1 cellular context compared by ENCODE assay signal in the genomic region with DNA sequence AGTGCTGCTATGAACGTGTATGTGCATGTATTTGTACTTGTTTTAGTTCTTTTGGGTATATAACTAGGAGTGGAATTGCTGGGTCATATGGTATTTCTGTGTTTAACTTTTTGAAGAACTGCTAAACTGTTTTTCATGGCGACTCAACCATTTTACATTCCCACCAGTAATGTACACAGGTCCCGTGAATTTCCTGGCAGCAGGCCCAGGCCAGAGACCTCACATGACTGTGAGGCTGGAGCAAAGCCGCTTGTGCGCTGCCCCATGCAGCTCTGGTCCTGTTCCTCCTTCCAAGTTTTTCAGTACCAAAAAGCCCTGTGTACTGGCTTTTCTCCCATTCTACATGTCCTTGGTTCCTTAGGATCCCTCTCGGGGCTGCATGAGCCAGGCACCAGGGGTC.
A peak's percentile ranks its signal among the peaks of the same experiment; 100 is the strongest.
TF ChIP-seq lines count a peak whose summit lies in the region.

No MANE protein-coding gene starts in this region.

TF ChIP-seq in HepG2, 621 proteins besides CTCF, POLR2A, EP300 and RAD21 (continued from another document and continues in another):
- TF ChIP-seq, protein P1, sequence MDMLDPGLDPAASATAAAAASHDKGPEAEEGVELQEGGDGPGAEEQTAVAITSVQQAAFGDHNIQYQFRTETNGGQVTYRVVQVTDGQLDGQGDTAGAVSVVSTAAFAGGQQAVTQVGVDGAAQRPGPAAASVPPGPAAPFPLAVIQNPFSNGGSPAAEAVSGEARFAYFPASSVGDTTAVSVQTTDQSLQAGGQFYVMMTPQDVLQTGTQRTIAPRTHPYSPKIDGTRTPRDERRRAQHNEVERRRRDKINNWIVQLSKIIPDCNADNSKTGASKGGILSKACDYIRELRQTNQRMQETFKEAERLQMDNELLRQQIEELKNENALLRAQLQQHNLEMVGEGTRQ (IDR thresholded peaks at IDR 0.05; ENCODE audit: low read depth, low read length), result 0 out of 2 replicates have a peak, but pooled peaks have one; percentile 11
- TF ChIP-seq, protein P1 (CRISPR knock-in tag; IDR thresholded peaks at IDR 0.05; ENCODE audit: borderline replicate concordance), result no peak
- TF ChIP-seq ZBTB42 (CRISPR knock-in tag; IDR thresholded peaks at IDR 0.05) (no peak), EZH2 (conservative IDR thresholded peaks at IDR 0.05; ENCODE audit: low read depth, low read length) (no peak), ZNF652 (CRISPR knock-in tag; IDR thresholded peaks at IDR 0.05; ENCODE audit: borderline replicate concordance, low read depth) (no peak), ZNF331 (CRISPR knock-in tag; IDR thresholded peaks at IDR 0.05) (peak; percentile 50; the same call in 1 of the 2 replicates), ZNF510 (CRISPR knock-in tag; IDR thresholded peaks at IDR 0.05; ENCODE audit: low read depth) (no peak), RBM39 (IDR thresholded peaks at IDR 0.05; ENCODE audit: low read depth, low read length, poor library complexity, severe bottlenecking) (no peak), TRIM24 (CRISPR knock-in tag; IDR thresholded peaks at IDR 0.05) (no peak), KAT8 (CRISPR knock-in tag; IDR thresholded peaks at IDR 0.05) (peak; percentile 15; the same call in 1 of the 2 replicates), ZNF605 (CRISPR knock-in tag; IDR thresholded peaks at IDR 0.05) (no peak), NAIF1 (CRISPR knock-in tag; IDR thresholded peaks at IDR 0.05; ENCODE audit: borderline replicate concordance) (no peak), NFKB2 (CRISPR knock-in tag; IDR thresholded peaks at IDR 0.05; ENCODE audit: borderline replicate concordance) (no peak), TEAD3 (CRISPR knock-in tag; optimal IDR thresholded peaks at IDR 0.05; ENCODE audit: borderline replicate concordance) (peak; percentile 57), GATAD2A (CRISPR knock-in tag; IDR thresholded peaks at IDR 0.05) (peak; percentile 26; the same call in 1 of the 2 replicates), NR2F6 (IDR thresholded peaks at IDR 0.05) (no peak), NR2F6 (CRISPR knock-in tag; IDR thresholded peaks at IDR 0.05) (peak; percentile 19; the same call in 1 of the 2 replicates), YY1 (IDR thresholded peaks at IDR 0.05; ENCODE audit: insufficient read depth, insufficient replicate concordance, low read depth, low read length) (peak; percentile 18), NPAS2 (CRISPR knock-in tag; IDR thresholded peaks at IDR 0.05; ENCODE audit: borderline replicate concordance) (no peak), AGO2 (optimal IDR thresholded peaks at IDR 0.05; ENCODE audit: low read depth, low read length) (no peak), MED13 (CRISPR knock-in tag; IDR thresholded peaks at IDR 0.05) (no peak), ZNF143 (CRISPR knock-in tag; IDR thresholded peaks at IDR 0.05) (no peak), TP53 (CRISPR knock-in tag; conservative IDR thresholded peaks at IDR 0.05) (no peak), RBM22 (optimal IDR thresholded peaks at IDR 0.05; ENCODE audit: low read length) (no peak), SMAD1 (CRISPR knock-in tag; IDR thresholded peaks at IDR 0.05; ENCODE audit: borderline replicate concordance, low read depth) (no peak), NFIC (IDR thresholded peaks at IDR 0.05; ENCODE audit: low read length) (0 out of 2 replicates have a peak, but pooled peaks have one; percentile 24), ZNF34 (CRISPR knock-in tag; IDR thresholded peaks at IDR 0.05; ENCODE audit: borderline replicate concordance) (no peak), ZNF205 (CRISPR knock-in tag; IDR thresholded peaks at IDR 0.05) (no peak), SIX4 (CRISPR knock-in tag; IDR thresholded peaks at IDR 0.05) (no peak), ZNF619 (CRISPR knock-in tag; IDR thresholded peaks at IDR 0.05) (no peak)
- TF ChIP-seq, protein P2, sequence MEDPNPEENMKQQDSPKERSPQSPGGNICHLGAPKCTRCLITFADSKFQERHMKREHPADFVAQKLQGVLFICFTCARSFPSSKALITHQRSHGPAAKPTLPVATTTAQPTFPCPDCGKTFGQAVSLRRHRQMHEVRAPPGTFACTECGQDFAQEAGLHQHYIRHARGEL (CRISPR knock-in tag; IDR thresholded peaks at IDR 0.05), result no peak
- TF ChIP-seq, protein P3, sequence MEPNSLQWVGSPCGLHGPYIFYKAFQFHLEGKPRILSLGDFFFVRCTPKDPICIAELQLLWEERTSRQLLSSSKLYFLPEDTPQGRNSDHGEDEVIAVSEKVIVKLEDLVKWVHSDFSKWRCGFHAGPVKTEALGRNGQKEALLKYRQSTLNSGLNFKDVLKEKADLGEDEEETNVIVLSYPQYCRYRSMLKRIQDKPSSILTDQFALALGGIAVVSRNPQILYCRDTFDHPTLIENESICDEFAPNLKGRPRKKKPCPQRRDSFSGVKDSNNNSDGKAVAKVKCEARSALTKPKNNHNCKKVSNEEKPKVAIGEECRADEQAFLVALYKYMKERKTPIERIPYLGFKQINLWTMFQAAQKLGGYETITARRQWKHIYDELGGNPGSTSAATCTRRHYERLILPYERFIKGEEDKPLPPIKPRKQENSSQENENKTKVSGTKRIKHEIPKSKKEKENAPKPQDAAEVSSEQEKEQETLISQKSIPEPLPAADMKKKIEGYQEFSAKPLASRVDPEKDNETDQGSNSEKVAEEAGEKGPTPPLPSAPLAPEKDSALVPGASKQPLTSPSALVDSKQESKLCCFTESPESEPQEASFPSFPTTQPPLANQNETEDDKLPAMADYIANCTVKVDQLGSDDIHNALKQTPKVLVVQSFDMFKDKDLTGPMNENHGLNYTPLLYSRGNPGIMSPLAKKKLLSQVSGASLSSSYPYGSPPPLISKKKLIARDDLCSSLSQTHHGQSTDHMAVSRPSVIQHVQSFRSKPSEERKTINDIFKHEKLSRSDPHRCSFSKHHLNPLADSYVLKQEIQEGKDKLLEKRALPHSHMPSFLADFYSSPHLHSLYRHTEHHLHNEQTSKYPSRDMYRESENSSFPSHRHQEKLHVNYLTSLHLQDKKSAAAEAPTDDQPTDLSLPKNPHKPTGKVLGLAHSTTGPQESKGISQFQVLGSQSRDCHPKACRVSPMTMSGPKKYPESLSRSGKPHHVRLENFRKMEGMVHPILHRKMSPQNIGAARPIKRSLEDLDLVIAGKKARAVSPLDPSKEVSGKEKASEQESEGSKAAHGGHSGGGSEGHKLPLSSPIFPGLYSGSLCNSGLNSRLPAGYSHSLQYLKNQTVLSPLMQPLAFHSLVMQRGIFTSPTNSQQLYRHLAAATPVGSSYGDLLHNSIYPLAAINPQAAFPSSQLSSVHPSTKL (CRISPR knock-in tag; IDR thresholded peaks at IDR 0.05), result peak; percentile 37; the same call in 1 of the 2 replicates
- TF ChIP-seq, protein P4, sequence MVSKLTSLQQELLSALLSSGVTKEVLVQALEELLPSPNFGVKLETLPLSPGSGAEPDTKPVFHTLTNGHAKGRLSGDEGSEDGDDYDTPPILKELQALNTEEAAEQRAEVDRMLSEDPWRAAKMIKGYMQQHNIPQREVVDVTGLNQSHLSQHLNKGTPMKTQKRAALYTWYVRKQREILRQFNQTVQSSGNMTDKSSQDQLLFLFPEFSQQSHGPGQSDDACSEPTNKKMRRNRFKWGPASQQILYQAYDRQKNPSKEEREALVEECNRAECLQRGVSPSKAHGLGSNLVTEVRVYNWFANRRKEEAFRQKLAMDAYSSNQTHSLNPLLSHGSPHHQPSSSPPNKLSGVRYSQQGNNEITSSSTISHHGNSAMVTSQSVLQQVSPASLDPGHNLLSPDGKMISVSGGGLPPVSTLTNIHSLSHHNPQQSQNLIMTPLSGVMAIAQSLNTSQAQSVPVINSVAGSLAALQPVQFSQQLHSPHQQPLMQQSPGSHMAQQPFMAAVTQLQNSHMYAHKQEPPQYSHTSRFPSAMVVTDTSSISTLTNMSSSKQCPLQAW (CRISPR knock-in tag; IDR thresholded peaks at IDR 0.05), result no peak
- TF ChIP-seq, protein P5, sequence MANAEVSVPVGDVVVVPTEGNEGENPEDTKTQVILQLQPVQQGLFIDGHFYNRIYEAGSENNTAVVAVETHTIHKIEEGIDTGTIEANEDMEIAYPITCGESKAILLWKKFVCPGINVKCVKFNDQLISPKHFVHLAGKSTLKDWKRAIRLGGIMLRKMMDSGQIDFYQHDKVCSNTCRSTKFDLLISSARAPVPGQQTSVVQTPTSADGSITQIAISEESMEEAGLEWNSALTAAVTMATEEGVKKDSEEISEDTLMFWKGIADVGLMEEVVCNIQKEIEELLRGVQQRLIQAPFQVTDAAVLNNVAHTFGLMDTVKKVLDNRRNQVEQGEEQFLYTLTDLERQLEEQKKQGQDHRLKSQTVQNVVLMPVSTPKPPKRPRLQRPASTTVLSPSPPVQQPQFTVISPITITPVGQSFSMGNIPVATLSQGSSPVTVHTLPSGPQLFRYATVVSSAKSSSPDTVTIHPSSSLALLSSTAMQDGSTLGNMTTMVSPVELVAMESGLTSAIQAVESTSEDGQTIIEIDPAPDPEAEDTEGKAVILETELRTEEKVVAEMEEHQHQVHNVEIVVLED (CRISPR knock-in tag; IDR thresholded peaks at IDR 0.05; ENCODE audit: borderline replicate concordance), result no peak
- TF ChIP-seq, protein P6, sequence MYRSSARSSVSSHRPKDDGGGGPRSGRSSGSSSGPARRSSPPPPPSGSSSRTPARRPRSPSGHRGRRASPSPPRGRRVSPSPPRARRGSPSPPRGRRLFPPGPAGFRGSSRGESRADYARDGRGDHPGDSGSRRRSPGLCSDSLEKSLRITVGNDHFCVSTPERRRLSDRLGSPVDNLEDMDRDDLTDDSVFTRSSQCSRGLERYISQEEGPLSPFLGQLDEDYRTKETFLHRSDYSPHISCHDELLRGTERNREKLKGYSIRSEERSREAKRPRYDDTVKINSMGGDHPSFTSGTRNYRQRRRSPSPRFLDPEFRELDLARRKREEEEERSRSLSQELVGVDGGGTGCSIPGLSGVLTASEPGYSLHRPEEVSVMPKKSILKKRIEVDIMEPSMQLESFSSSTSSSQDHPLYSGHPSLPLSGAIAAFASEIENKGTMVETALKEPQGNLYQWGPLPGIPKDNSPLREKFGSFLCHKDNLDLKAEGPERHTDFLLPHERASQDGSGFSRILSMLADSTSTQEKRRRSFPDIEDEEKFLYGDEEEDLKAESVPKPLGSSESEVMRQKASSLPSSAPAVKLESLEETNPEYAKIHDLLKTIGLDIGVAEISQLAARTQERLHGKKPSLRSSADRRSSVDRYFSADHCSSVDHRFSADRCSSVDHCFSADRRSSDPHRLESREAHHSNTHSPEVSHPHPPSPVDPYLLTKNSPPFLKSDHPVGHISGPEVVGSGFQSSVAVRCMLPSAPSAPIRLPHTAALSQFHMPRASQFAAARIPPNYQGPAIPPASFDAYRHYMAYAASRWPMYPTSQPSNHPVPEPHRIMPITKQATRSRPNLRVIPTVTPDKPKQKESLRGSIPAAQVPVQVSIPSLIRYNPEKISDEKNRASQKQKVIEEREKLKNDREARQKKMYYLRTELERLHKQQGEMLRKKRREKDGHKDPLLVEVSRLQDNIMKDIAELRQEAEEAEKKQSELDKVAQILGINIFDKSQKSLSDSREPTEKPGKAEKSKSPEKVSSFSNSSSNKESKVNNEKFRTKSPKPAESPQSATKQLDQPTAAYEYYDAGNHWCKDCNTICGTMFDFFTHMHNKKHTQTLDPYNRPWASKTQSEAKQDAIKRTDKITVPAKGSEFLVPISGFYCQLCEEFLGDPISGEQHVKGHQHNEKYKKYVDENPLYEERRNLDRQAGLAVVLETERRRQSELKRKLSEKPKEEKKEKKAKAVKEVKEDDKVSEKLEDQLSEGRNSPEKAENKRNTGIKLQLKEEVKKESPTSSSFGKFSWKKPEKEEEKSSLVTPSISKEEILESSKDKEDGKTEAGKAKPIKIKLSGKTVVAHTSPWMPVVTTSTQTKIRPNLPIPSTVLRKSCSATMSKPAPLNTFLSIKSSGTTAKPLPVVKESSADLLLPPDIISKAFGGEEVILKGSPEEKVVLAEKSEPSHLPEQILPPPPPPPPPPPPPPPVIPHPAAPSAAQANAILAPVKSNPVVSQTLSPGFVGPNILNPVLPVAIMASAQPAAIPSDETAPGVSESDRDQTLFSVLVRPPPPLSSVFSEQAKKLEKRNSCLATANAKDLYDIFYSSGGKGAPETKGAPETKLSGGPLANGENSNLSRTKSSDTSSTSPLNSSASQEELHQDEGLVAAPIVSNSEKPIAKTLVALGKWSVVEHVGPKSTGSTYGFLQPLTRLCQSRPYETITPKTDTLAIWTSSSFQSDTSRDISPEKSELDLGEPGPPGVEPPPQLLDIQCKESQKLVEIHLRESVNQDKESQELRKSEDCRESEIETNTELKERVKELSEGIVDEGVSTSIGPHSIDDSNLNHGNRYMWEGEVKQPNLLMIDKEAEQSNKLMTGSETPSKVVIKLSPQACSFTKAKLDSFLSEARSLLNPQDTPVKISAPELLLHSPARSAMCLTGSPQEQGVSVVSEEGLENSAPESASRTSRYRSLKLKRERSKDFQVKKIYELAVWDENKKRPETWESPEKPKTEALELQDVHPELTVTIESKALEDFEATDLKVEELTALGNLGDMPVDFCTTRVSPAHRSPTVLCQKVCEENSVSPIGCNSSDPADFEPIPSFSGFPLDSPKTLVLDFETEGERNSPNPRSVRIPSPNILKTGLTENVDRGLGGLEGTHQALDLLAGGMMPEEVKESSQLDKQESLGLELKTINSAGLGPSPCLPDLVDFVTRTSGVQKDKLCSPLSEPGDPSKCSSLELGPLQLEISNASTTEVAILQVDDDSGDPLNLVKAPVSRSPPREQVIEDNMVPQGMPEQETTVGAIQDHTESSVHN (CRISPR knock-in tag; IDR thresholded peaks at IDR 0.05), result no peak
- TF ChIP-seq, protein P7, sequence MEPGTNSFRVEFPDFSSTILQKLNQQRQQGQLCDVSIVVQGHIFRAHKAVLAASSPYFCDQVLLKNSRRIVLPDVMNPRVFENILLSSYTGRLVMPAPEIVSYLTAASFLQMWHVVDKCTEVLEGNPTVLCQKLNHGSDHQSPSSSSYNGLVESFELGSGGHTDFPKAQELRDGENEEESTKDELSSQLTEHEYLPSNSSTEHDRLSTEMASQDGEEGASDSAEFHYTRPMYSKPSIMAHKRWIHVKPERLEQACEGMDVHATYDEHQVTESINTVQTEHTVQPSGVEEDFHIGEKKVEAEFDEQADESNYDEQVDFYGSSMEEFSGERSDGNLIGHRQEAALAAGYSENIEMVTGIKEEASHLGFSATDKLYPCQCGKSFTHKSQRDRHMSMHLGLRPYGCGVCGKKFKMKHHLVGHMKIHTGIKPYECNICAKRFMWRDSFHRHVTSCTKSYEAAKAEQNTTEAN (CRISPR knock-in tag; conservative IDR thresholded peaks at IDR 0.05), result no peak
- TF ChIP-seq, protein P8, sequence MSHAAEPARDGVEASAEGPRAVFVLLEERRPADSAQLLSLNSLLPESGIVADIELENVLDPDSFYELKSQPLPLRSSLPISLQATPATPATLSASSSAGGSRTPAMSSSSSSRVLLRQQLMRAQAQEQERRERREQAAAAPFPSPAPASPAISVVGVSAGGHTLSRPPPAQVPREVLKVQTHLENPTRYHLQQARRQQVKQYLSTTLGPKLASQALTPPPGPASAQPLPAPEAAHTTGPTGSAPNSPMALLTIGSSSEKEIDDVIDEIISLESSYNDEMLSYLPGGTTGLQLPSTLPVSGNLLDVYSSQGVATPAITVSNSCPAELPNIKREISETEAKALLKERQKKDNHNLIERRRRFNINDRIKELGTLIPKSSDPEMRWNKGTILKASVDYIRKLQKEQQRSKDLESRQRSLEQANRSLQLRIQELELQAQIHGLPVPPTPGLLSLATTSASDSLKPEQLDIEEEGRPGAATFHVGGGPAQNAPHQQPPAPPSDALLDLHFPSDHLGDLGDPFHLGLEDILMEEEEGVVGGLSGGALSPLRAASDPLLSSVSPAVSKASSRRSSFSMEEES (CRISPR knock-in tag; IDR thresholded peaks at IDR 0.05), result peak; percentile 88
- TF ChIP-seq, protein P9, sequence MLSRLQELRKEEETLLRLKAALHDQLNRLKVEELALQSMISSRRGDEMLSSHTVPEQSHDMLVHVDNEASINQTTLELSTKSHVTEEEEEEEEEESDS (CRISPR knock-in tag; IDR thresholded peaks at IDR 0.05; ENCODE audit: borderline replicate concordance), result no peak
